ENCODE assay signal across 35 cellular contexts in genomic region chrX:139304471-139304870, GRCh38.
"Had no signal": no experiment of that assay in that cellular context is flagged by ENCODE, and none has a peak within 500 bp of the region (broad histone marks: within the 10 kb centered on the region; RNA-seq: fewer than 3 reads in every experiment).

No MANE protein-coding gene starts in this region.

- H3K4me1 Mint-ChIP-seq: activated naive CD8-positive, alpha-beta T cell treated with anti-CD3 and anti-CD28 coated beads for 36 hours; central memory CD8-positive, alpha-beta T cell; immature natural killer cell; stimulated activated naive B cell treated with anti-CD40 and anti-IgM and Interleukin-4, amounts not matched to agents 10 μg/mL and 1 μg/mL and 100 μg/mL, for 72 hours had no signal

- H3K4me3 Mint-ChIP-seq: activated naive CD4-positive, alpha-beta T cell treated with anti-CD3 and anti-CD28 coated beads for 36 hours; activated naive CD8-positive, alpha-beta T cell treated with anti-CD3 and anti-CD28 coated beads for 36 hours; central memory CD8-positive, alpha-beta T cell; dendritic cell treated with granulocyte-macrophage colony-stimulating factor and Interleukin-4, amounts not matched to agents 40 ng/mL and 50 ng/mL, for 4 days; endodermal cell; immature natural killer cell; nephron; stimulated activated naive B cell treated with anti-CD40 and anti-IgM and Interleukin-4, amounts not matched to agents 10 μg/mL and 1 μg/mL and 100 μg/mL, for 72 hours; T-helper 1 cell treated with Interleukin-12 subunit alpha and Interleukin-12 subunit beta and Interleukin-4 antibody, amounts not matched to agents 30 μg/mL and 1 μg/mL, for 36 hours had no signal

- H3K9me3 ChIP-seq: adrenal gland, neutrophil, ovary, sigmoid colon, suprapubic skin, upper lobe of right lung had no signal

- FAIRE-seq: bronchial epithelial cell had no signal

- H3K27me3 Mint-ChIP-seq: activated naive CD8-positive, alpha-beta T cell treated with anti-CD3 and anti-CD28 coated beads for 36 hours; central memory CD8-positive, alpha-beta T cell; progenitor cell of endocrine pancreas; stimulated activated naive B cell treated with anti-CD40 and anti-IgM and Interleukin-4, amounts not matched to agents 10 μg/mL and 1 μg/mL and 100 μg/mL, for 72 hours had no signal

- H3K36me3 ChIP-seq: adrenal gland, heart left ventricle, left ventricle myocardium inferior, neutrophil, ovary, sigmoid colon, stomach, suprapubic skin, tibial artery, upper lobe of right lung, WERI-Rb-1 had no signal

- H3K36me3 Mint-ChIP-seq: activated naive CD8-positive, alpha-beta T cell treated with anti-CD3 and anti-CD28 coated beads for 36 hours had no signal

- H3K27ac ChIP-seq: adrenal gland, heart left ventricle, left ventricle myocardium inferior, neutrophil, ovary, sigmoid colon, stomach, suprapubic skin, tibial artery, upper lobe of right lung, WERI-Rb-1 had no signal

- H3K27ac Mint-ChIP-seq: activated naive CD4-positive, alpha-beta T cell treated with anti-CD3 and anti-CD28 coated beads for 36 hours; activated naive CD8-positive, alpha-beta T cell treated with anti-CD3 and anti-CD28 coated beads for 36 hours; dendritic cell treated with granulocyte-macrophage colony-stimulating factor and Interleukin-4, amounts not matched to agents 40 ng/mL and 50 ng/mL, for 4 days; endodermal cell; immature natural killer cell; nephron; progenitor cell of endocrine pancreas; stimulated activated naive B cell treated with anti-CD40 and anti-IgM and Interleukin-4, amounts not matched to agents 10 μg/mL and 1 μg/mL and 100 μg/mL, for 72 hours; T-helper 1 cell treated with Interleukin-12 subunit alpha and Interleukin-12 subunit beta and Interleukin-4 antibody, amounts not matched to agents 30 μg/mL and 1 μg/mL, for 36 hours had no signal

- DNase-seq: activated CD4-positive, alpha-beta T cell treated with anti-CD3 and anti-CD28 coated beads for 48 hours; activated CD4-positive, alpha-beta T cell treated with anti-CD3 and anti-CD28 coated beads, Interleukin-2, amount 50 U/mL, for 48 hours; activated CD8-positive, alpha-beta memory T cell treated with anti-CD3 and anti-CD28 coated beads for 24 hours; activated effector memory CD4-positive, alpha-beta T cell treated with anti-CD3 and anti-CD28 coated beads, Interleukin-2, amount 50 U/mL, for 16 hours; activated naive CD4-positive, alpha-beta T cell treated with anti-CD3 and anti-CD28 coated beads for 36 hours; activated naive CD8-positive, alpha-beta T cell treated with anti-CD3 and anti-CD28 coated beads for 36 hours; adrenal gland; aorta; endodermal cell; foreskin fibroblast; heart left ventricle; hypothalamus; immature natural killer cell; left ventricle myocardium inferior; mucosa of descending colon; ovary; retina; sigmoid colon; stimulated activated CD4-positive, alpha-beta T cell treated with anti-CD3 and anti-CD28 coated beads, Interleukin-1b, Interleukin-23, amount 100 ng/mL, for 48 hours; stimulated activated naive B cell treated with anti-CD40 and anti-IgM and Interleukin-4, amounts not matched to agents 10 μg/mL and 1 μg/mL and 100 μg/mL, for 72 hours; stomach; T1000; tibial artery; upper lobe of right lung; WERI-Rb-1 had no signal

- H3K4me2 ChIP-seq: smooth muscle cell had no signal

- H3K27me3 ChIP-seq: adrenal gland, neutrophil, ovary, sigmoid colon, stomach, suprapubic skin, tibial artery, upper lobe of right lung had no signal

- H3K4me1 ChIP-seq: adrenal gland, heart left ventricle, left ventricle myocardium inferior, sigmoid colon, stomach, suprapubic skin, tibial artery, upper lobe of right lung had no signal

- H3K4me3 ChIP-seq: adrenal gland, heart left ventricle, left ventricle myocardium inferior, lung, mucosa of descending colon, ovary, sigmoid colon, smooth muscle cell, stomach, suprapubic skin, tibial artery, upper lobe of right lung had no signal
